Comparison of ENCODE assay signal across 21 cellular contexts in genomic region chr19:1933942-1934341, GRCh38.
"Had no signal": no experiment of that assay in that cellular context is flagged by ENCODE, and none has a peak within 500 bp of the region (broad histone marks: within the 10 kb centered on the region; RNA-seq: fewer than 3 reads in every experiment).

No MANE protein-coding gene starts in this region.

- H3K36me3 Mint-ChIP-seq: activated naive CD8-positive, alpha-beta T cell had no signal

- DNase-seq: activated CD4-positive, alpha-beta T cell treated with anti-CD3 and anti-CD28 coated beads for 1 hour; activated CD8-positive, alpha-beta memory T cell treated with anti-CD3 and anti-CD28 coated beads for 24 hours; activated gamma-delta T cell; activated T-cell treated with anti-CD3 and anti-CD28 coated beads, Interleukin-2, amount 50 U/mL, for 72 hours; cerebellar nuclear complex; cortex of kidney; effector CD4-positive, alpha-beta T cell; gastrocnemius medialis; heart left ventricle; kidney; mammary epithelial cell; occipital lobe; retina; stimulated activated CD4-positive, alpha-beta T cell treated with anti-CD3 and anti-CD28 coated beads, Interleukin-12 subunit alpha, Interleukin-12 subunit beta, amount 100 ng/mL, for 4 hours; stimulated activated CD4-positive, alpha-beta T cell treated with anti-CD3 and anti-CD28 coated beads, Interleukin-1b, Interleukin-23, amount 100 ng/mL, for 48 hours had no signal

- H3K4me3 Mint-ChIP-seq: activated naive CD8-positive, alpha-beta T cell; activated T-cell treated with anti-CD3 and anti-CD28 coated beads, Interleukin-2, amount 50 U/mL, for 72 hours; stimulated activated naive CD8-positive, alpha-beta T cell treated with anti-CD3 and anti-CD28 coated beads, Interleukin-15, Interleukin-2, amounts not matched to agents 100 ng/mL and 50 ng/mL, for 24 hours; T-helper 1 cell treated with Interleukin-12 subunit alpha and Interleukin-12 subunit beta and Interleukin-4 antibody, amounts not matched to agents 30 μg/mL and 1 μg/mL, for 36 hours had no signal

- H3K27me3 ChIP-seq: gastrocnemius medialis, heart left ventricle, tibial nerve had no signal

- H3K27me3 Mint-ChIP-seq: activated naive CD8-positive, alpha-beta T cell; stimulated activated naive CD8-positive, alpha-beta T cell treated with anti-CD3 and anti-CD28 coated beads, Interleukin-15, Interleukin-2, amounts not matched to agents 100 ng/mL and 50 ng/mL, for 24 hours had no signal

- H3K27ac ChIP-seq: gastrocnemius medialis, heart left ventricle, tibial nerve had no signal

- H3K27ac Mint-ChIP-seq: activated naive CD8-positive, alpha-beta T cell; activated T-cell treated with anti-CD3 and anti-CD28 coated beads, Interleukin-2, amount 50 U/mL, for 72 hours; stimulated activated naive CD8-positive, alpha-beta T cell treated with anti-CD3 and anti-CD28 coated beads, Interleukin-15, Interleukin-2, amounts not matched to agents 100 ng/mL and 50 ng/mL, for 24 hours; T-helper 1 cell treated with Interleukin-12 subunit alpha and Interleukin-12 subunit beta and Interleukin-4 antibody, amounts not matched to agents 30 μg/mL and 1 μg/mL, for 36 hours had no signal

- ATAC-seq: activated T-cell treated with anti-CD3 and anti-CD28 coated beads, Interleukin-2, amount 50 U/mL, for 72 hours; esophagus mucosa; gastrocnemius medialis; heart left ventricle; left lobe of liver had no signal

- H3K36me3 ChIP-seq: gastrocnemius medialis, heart left ventricle, tibial nerve had no signal

- H3K9me3 ChIP-seq: gastrocnemius medialis, tibial nerve had no signal

- H3K4me3 ChIP-seq: gastrocnemius medialis, heart left ventricle, tibial nerve had no signal
